ENCODE assay signal across 15 cellular contexts in the genomic region with DNA sequence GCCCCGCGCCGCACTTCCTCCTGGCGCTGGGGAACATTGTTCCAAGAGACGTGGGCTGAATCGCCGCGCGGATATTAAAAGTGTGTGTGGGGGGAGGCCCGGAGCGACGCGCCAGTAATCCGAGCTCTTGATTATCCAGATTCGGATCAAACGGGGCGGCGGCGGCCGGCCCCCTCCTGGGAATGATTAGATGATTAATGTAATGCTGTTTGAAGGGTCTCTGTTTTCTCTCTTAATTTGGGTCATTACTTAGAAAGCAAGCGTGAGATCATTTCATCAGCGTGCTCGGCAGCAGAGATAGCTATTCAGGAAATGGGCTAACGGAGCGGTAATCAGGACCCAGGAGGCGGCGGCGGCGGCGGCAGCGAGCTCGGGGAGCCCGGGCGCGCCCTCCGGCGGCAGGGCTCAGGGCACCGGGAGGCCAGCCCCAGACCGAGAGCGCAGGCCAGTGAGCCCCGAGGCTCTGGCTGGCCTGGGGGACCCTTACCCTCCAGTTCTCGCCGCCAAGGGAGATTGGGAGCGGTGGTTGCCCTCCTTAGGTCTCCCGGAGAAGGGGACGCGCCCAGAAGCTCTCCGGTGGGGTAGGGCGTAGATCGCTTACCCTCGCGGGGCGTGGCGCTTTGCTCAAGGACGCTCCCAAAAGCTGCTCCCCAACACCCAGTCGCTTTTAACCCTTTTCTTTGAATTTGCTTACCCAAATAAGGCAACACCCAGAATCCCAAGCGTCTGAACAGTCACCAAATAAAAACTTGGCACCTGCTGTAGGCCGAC. TPM values are rescaled to one million over a fixed set of nuclear protein-coding genes. Genes with fewer than 3 reads are reported as not detected.
DNase-seq lines count a peak whose midpoint lies in the region; TF ChIP-seq lines count a peak whose summit lies in the region.
"Had no signal": no experiment of that assay in that cellular context is flagged by ENCODE, and none has a peak within 500 bp of the region (broad histone marks: within the 10 kb centered on the region; RNA-seq: fewer than 3 reads in every experiment).

No MANE protein-coding gene starts in this region.

- H3K27me3 ChIP-seq in HUES48 (ENCODE audit: control insufficient read depth, insufficient read depth, low read length) (peaks cover 100% of the 10 kb centered on the region), prostate gland (replicated peaks; ENCODE audit: insufficient read depth) (peaks cover 58% of the 10 kb centered on the region)

- no TSS peak for BruUV-seq in Calu3 (replicated peaks; lab: Mats Ljungman, UMichigan)

- DNase-seq in AG04449 (ENCODE audit: low read depth, low spot score) (no peak), endothelial cell (ENCODE audit: low spot score) (peak; percentile 50), Calu3 (no peak), T1000 (lab: John Stamatoyannopoulos, UW) (no peak), NCI-H2029 treated with DMSO at 0.1 percent for 48 hours (lab: John Stamatoyannopoulos, UW) (no peak), prostate gland (ENCODE audit: low spot score) (no peak)
- DNase-seq: activated CD4-positive, alpha-beta T cell treated with anti-CD3 and anti-CD28 coated beads for 48 hours; effector memory CD4-positive, alpha-beta T cell; HFFc6; natural killer cell had no signal

- H3K4me3 ChIP-seq in AG04449 (ENCODE audit: low read depth, low read length) (no peak overlapping the region), HUES48 (ENCODE audit: low read depth, low read length) (peak overlapping the region; percentile 57), prostate gland (no peak overlapping the region)
- H3K4me3 ChIP-seq: SK-N-MC had no signal

- no peak overlapping the region for H3K4me3 Mint-ChIP-seq in endothelial cell (ENCODE audit: unreplicated experiment)
- H3K4me3 Mint-ChIP-seq in nephron = peak overlapping the region; percentile 44 to 69 (median 46)
- H3K4me3 Mint-ChIP-seq in Calu3 (ENCODE audit: low read depth, unreplicated experiment) = no peak overlapping the region
- H3K4me3 Mint-ChIP-seq: activated naive CD8-positive, alpha-beta T cell; HFFc6; natural killer cell had no signal

- H3K27me3 Mint-ChIP-seq in endothelial cell (ENCODE audit: unreplicated experiment) (peaks cover 29% of the 10 kb centered on the region), nephron (ENCODE audit: low read depth) (peaks cover 100% of the 10 kb centered on the region), Calu3 (ENCODE audit: unreplicated experiment) (peaks cover 49% of the 10 kb centered on the region)

- WGBS in prostate gland = 3% methylated on average over 57 of the region's 58 CpGs

- TF ChIP-seq CTCF in AG04449 (IDR thresholded peaks at IDR 0.05; ENCODE audit: insufficient read depth, low read length, missing control alignments) = peak; percentile 0
- TF ChIP-seq CTCF in endothelial cell (IDR thresholded peaks at IDR 0.05; ENCODE audit: unreplicated experiment) = no peak
- peak in 2 of 3 experiments; percentile 9 to 24 for TF ChIP-seq CTCF in nephron (IDR thresholded peaks at IDR 0.05; ENCODE audit: unreplicated experiment in 3 of 3)
- TF ChIP-seq CTCF in Calu3 (IDR thresholded peaks at IDR 0.05; ENCODE audit: unreplicated experiment) = no peak
- no peak for TF ChIP-seq CTCF in prostate gland (IDR thresholded peaks at IDR 0.05)

- H3K27ac ChIP-seq in HUES48 (ENCODE audit: low read depth, low read length) (no peak overlapping the region), prostate gland (no peak overlapping the region)
- H3K27ac ChIP-seq: C4-2B, SK-N-MC had no signal

- H3K9me3 ChIP-seq in HUES48 (ENCODE audit: control insufficient read depth, insufficient read depth, low read length) = no peaks in the 10 kb centered on the region
- H3K9me3 ChIP-seq in prostate gland = no peaks in the 10 kb centered on the region

- H3K9ac ChIP-seq in HUES48 (ENCODE audit: low read depth, low read length) = no peak overlapping the region

- CTCF ChIA-PET in AG04449 (lab: Yijun Ruan, JAX) (interaction anchor here (1.4 kb wide), 1 partner anchor 38 kb away, joined by 6 read pairs; no protein-coding TSS in a partner anchor), Calu3 (lab: Charles Lee) (no interaction called here)

- H3K36me3 ChIP-seq in HUES48 (ENCODE audit: control insufficient read depth, insufficient read depth, low read length) = no peaks in the 10 kb centered on the region
- no peaks in the 10 kb centered on the region for H3K36me3 ChIP-seq in prostate gland

- TF ChIP-seq POLR2A in prostate gland (IDR thresholded peaks at IDR 0.05) = no peak

- H3K9me3 Mint-ChIP-seq in endothelial cell (ENCODE audit: unreplicated experiment) (no peaks in the 10 kb centered on the region), nephron (peaks cover 6% of the 10 kb centered on the region), Calu3 (ENCODE audit: low read depth, unreplicated experiment) (no peaks in the 10 kb centered on the region)
- H3K9me3 Mint-ChIP-seq: HFFc6 had no signal

- POLR2A ChIA-PET in AG04449 (lab: Yijun Ruan, JAX) = no interaction called here

- no peak overlapping the region for H3K27ac Mint-ChIP-seq in endothelial cell (ENCODE audit: unreplicated experiment)
- H3K27ac Mint-ChIP-seq in nephron = no peak overlapping the region
- H3K27ac Mint-ChIP-seq in Calu3 (ENCODE audit: unreplicated experiment) = no peak overlapping the region
- H3K27ac Mint-ChIP-seq: activated naive CD8-positive, alpha-beta T cell; HFFc6; natural killer cell had no signal

- H3K4me1 Mint-ChIP-seq in endothelial cell (ENCODE audit: unreplicated experiment) (peaks cover 39% of the 10 kb centered on the region), nephron (peaks cover 41% of the 10 kb centered on the region), Calu3 (ENCODE audit: low read depth, unreplicated experiment) (no peaks in the 10 kb centered on the region)
- H3K4me1 Mint-ChIP-seq: natural killer cell had no signal

- H3K4me1 ChIP-seq in HUES48 (ENCODE audit: control insufficient read depth, insufficient read depth, low read length) (peaks cover 60% of the 10 kb centered on the region), prostate gland (replicated peaks) (peaks cover 3% of the 10 kb centered on the region)

- H3K36me3 Mint-ChIP-seq in endothelial cell (ENCODE audit: low read depth, unreplicated experiment) (no peaks in the 10 kb centered on the region), nephron (ENCODE audit: low read depth) (no peaks in the 10 kb centered on the region), Calu3 (ENCODE audit: insufficient read depth, unreplicated experiment) (no peaks in the 10 kb centered on the region)
- H3K36me3 Mint-ChIP-seq: activated naive CD8-positive, alpha-beta T cell; natural killer cell had no signal

- intact Hi-C loops in Calu3 (cut with micrococcal nuclease; ENCODE audit: unreplicated experiment) (no loop called here), prostate gland (cut with DNase I) (no loop called here)

RNA-seq across cellular contexts. Expression of a gene that starts 4.5 kb away (rescaled TPM):
- not detected for total RNA-seq in endothelial cell (ENCODE audit: unreplicated experiment)
- not detected in 2 replicates for total RNA-seq in Calu3 (2022)
- under 1 TPM in 1 of 2 donors, not detected in 1; 0.62 TPM for total RNA-seq in prostate gland
- total RNA-seq: HFFc6, natural killer cell had no signal

Comparison
In these comparisons a context has a peak if more than half of its experiments do, and no peak if none do; other contexts are left out.
1. CTCF ChIP-seq: peak in AG04449 (single experiment) and nephron (2 of 3); none in endothelial cell (single experiment), Calu3 (single experiment) and prostate gland (0 of 4).
2. H3K4me3 Mint-ChIP-seq: peak in nephron (3 of 3); none in endothelial cell (single experiment) and Calu3 (single experiment).